Comparison of ENCODE assay signal across 1 cellular context in genomic region chr1:223129229-223129851, GRCh38.
TF ChIP-seq lines count a peak whose summit lies in the region.

No MANE protein-coding gene starts in this region.

TF ChIP-seq in K562, 482 proteins besides CTCF, POLR2A, EP300 and RAD21 (continued from another document and continues in another):
- 0 out of 2 replicates have a peak, but pooled peaks have one; percentile 14 for TF ChIP-seq NR2C2 (CRISPR knock-in tag; IDR thresholded peaks at IDR 0.05)
- no peak for TF ChIP-seq NR2C2 (tag; IDR thresholded peaks at IDR 0.05)
- TF ChIP-seq BACH1 (tag; IDR thresholded peaks at IDR 0.05): no peak
- TF ChIP-seq ZNF444 (CRISPR knock-in tag; IDR thresholded peaks at IDR 0.05): no peak
- no peak for TF ChIP-seq ZNF75A (CRISPR knock-in tag; IDR thresholded peaks at IDR 0.05)
- no peak for TF ChIP-seq KHSRP (IDR thresholded peaks at IDR 0.05)
- TF ChIP-seq LARP7 (IDR thresholded peaks at IDR 0.05): no peak
- TF ChIP-seq ATF1 (CRISPR knock-in tag; IDR thresholded peaks at IDR 0.05): no peak
- no peak for TF ChIP-seq ATF1 (tag; IDR thresholded peaks at IDR 0.05)
- no peak for TF ChIP-seq PTTG1 (tag; IDR thresholded peaks at IDR 0.05; ENCODE audit: low read depth)
- no peak for TF ChIP-seq POLR3A (IDR thresholded peaks at IDR 0.05; ENCODE audit: borderline replicate concordance, extremely low read depth, insufficient read depth, insufficient read length)
- TF ChIP-seq CHD4 (IDR thresholded peaks at IDR 0.05; ENCODE audit: insufficient read depth, insufficient replicate concordance, low read depth, low read length, poor library complexity, severe bottlenecking): no peak
- 0 out of 2 replicates have a peak, but pooled peaks have one; percentile 43 for TF ChIP-seq KLF16 (IDR thresholded peaks at IDR 0.05)
- TF ChIP-seq ERF (CRISPR knock-in tag; IDR thresholded peaks at IDR 0.05): no peak
- no peak for TF ChIP-seq MCM2 (IDR thresholded peaks at IDR 0.05; ENCODE audit: low read depth)
- TF ChIP-seq ADNP (tag; IDR thresholded peaks at IDR 0.05): no peak
- no peak for TF ChIP-seq ZNF253 (CRISPR knock-in tag; conservative IDR thresholded peaks at IDR 0.05)
- TF ChIP-seq TAF1 (IDR thresholded peaks at IDR 0.05; ENCODE audit: control insufficient read depth, extremely low read depth, insufficient read depth, low read length, severe bottlenecking): no peak
- no peak for TF ChIP-seq RAD51 (IDR thresholded peaks at IDR 0.05; ENCODE audit: borderline replicate concordance, low read depth)
- no peak for TF ChIP-seq HNRNPLL (IDR thresholded peaks at IDR 0.05; ENCODE audit: low read depth, low read length, poor library complexity, severe bottlenecking)
- TF ChIP-seq U2AF2 (optimal IDR thresholded peaks at IDR 0.05; ENCODE audit: low read depth, low read length): no peak
- TF ChIP-seq ZBTB26 (CRISPR knock-in tag; IDR thresholded peaks at IDR 0.05): no peak
- 0 out of 4 replicates have a peak, but pooled peaks of 1 of the 2 experiments have one; percentile 40 for TF ChIP-seq TEAD1 (CRISPR knock-in tag; IDR thresholded peaks at IDR 0.05)
- TF ChIP-seq HMGXB4 (CRISPR knock-in tag; IDR thresholded peaks at IDR 0.05): no peak
- no peak for TF ChIP-seq ILK (tag; IDR thresholded peaks at IDR 0.05; ENCODE audit: borderline replicate concordance, low read depth)
- no peak for TF ChIP-seq SMARCE1 (IDR thresholded peaks at IDR 0.05)
- peak; percentile 41; the same call in 1 of the 2 replicates for TF ChIP-seq ZBTB7A (IDR thresholded peaks at IDR 0.05; ENCODE audit: borderline replicate concordance, control insufficient read depth, low read depth, low read length)
- no peak for TF ChIP-seq BMI1 (IDR thresholded peaks at IDR 0.05; ENCODE audit: low read length)
- TF ChIP-seq XRCC3 (IDR thresholded peaks at IDR 0.05): no peak
- peak; percentile 55; the same call in 1 of the 2 replicates for TF ChIP-seq TFAP4 (CRISPR knock-in tag; IDR thresholded peaks at IDR 0.05; ENCODE audit: borderline replicate concordance)
- no peak for TF ChIP-seq ZBTB9 (CRISPR knock-in tag; IDR thresholded peaks at IDR 0.05)
- peak; percentile 65; the same call in 1 of the 2 replicates for TF ChIP-seq HINFP (tag; conservative IDR thresholded peaks at IDR 0.05; ENCODE audit: low read depth)
- no peak for TF ChIP-seq LEF1 (IDR thresholded peaks at IDR 0.05)
- no peak for TF ChIP-seq ZNF583 (CRISPR knock-in tag; IDR thresholded peaks at IDR 0.05)
- TF ChIP-seq ZNF174 (CRISPR knock-in tag; IDR thresholded peaks at IDR 0.05): no peak
- TF ChIP-seq NCOA4 (IDR thresholded peaks at IDR 0.05; ENCODE audit: partially characterized antibody): no peak
- no peak for TF ChIP-seq ZNF184 (CRISPR knock-in tag; IDR thresholded peaks at IDR 0.05)
- TF ChIP-seq ZBTB40 (IDR thresholded peaks at IDR 0.05): no peak
- no peak for TF ChIP-seq ZBTB40 (CRISPR knock-in tag; IDR thresholded peaks at IDR 0.05)
- no peak for TF ChIP-seq PML (IDR thresholded peaks at IDR 0.05; ENCODE audit: low read length)
- peak; percentile 18; the same call in 1 of the 2 replicates for TF ChIP-seq BHLHE40 (IDR thresholded peaks at IDR 0.05; ENCODE audit: low read length)
- no peak for TF ChIP-seq ZFPM2 (CRISPR knock-in tag; IDR thresholded peaks at IDR 0.05)
- no peak for TF ChIP-seq KAT8 (IDR thresholded peaks at IDR 0.05; ENCODE audit: low read depth)
- no peak for TF ChIP-seq ZBTB5 (IDR thresholded peaks at IDR 0.05)
- no peak for TF ChIP-seq MLX (CRISPR knock-in tag; conservative IDR thresholded peaks at IDR 0.05)
